In genomic region chr7:148986737-148987009, GRCh38 we compare ENCODE assay signal across 8 cellular contexts. TPM values are rescaled to one million over a fixed set of nuclear protein-coding genes. Genes with fewer than 3 reads are reported as not detected.
DNase-seq lines count a peak whose midpoint lies in the region; TF ChIP-seq lines count a peak whose summit lies in the region.

No MANE protein-coding gene starts in this region.

- intact Hi-C loops in activated CD4-positive, alpha-beta memory T cell treated with anti-CD3 and anti-CD28 coated beads for 36 hours (cut with micrococcal nuclease), result loop anchor here (1.0 to 10.0 kb wide), 7 partner anchors 42 to 436 kb away; partner anchors contain the start of genes CUL1, EZH2, PDIA4 and ZNF398

- peak overlapping the region; percentile 87 for H3K4me3 ChIP-seq in iPS-20b (ENCODE audit: low read length)
- H3K4me3 ChIP-seq in tibial nerve, result peak overlapping the region in 3 of 4 donors; percentile 51 to 70 (median 66)

- CTCF ChIA-PET in activated naive CD4-positive, alpha-beta T cell treated with anti-CD3 and anti-CD28 coated beads, Interleukin-2, amount 10 ng/mL, durations not matched to agents 7 days and 5 days (lab: Charles Lee), result interaction anchor here (1.7 kb wide), 1 partner anchor 18 kb away, joined by 16 read pairs; no protein-coding TSS in a partner anchor
- CTCF ChIA-PET in activated CD4-positive, alpha-beta memory T cell treated with anti-CD3 and anti-CD28 coated beads for 36 hours (lab: Charles Lee), result interaction anchor here (1.0 kb wide), 1 partner anchor 79 kb away, joined by 3 read pairs; no protein-coding TSS in a partner anchor

- H3K36me3 Mint-ChIP-seq in activated naive CD4-positive, alpha-beta T cell treated with anti-CD3 and anti-CD28 coated beads, Interleukin-2, amount 10 ng/mL, durations not matched to agents 7 days and 5 days, result peaks cover 1% of the 10 kb centered on the region
- H3K36me3 Mint-ChIP-seq in activated CD4-positive, alpha-beta memory T cell treated with anti-CD3 and anti-CD28 coated beads for 36 hours, result peaks cover 3% of the 10 kb centered on the region

- POLR2A ChIA-PET in activated CD4-positive, alpha-beta memory T cell treated with anti-CD3 and anti-CD28 coated beads for 36 hours (lab: Charles Lee), result interaction anchor here (0.6 to 0.7 kb wide), 2 partner anchors 14 to 45 kb away, joined by 3 read pairs; no protein-coding TSS in a partner anchor

- H3K4me1 ChIP-seq in iPS-20b (ENCODE audit: insufficient read depth, low read length) (peaks cover 6% of the 10 kb centered on the region), tibial nerve (peaks cover 0 to 47% (median 15%) of the 10 kb centered on the region in 4 donors)

- no peaks in the 10 kb centered on the region for H3K27me3 ChIP-seq in iPS-20b (ENCODE audit: insufficient read depth, low read length)
- no peaks in the 10 kb centered on the region for H3K27me3 ChIP-seq in tibial nerve

- H3K9me3 Mint-ChIP-seq in activated naive CD4-positive, alpha-beta T cell treated with anti-CD3 and anti-CD28 coated beads, Interleukin-2, amount 10 ng/mL, durations not matched to agents 7 days and 5 days, result no peaks in the 10 kb centered on the region
- no peaks in the 10 kb centered on the region for H3K9me3 Mint-ChIP-seq in activated CD4-positive, alpha-beta memory T cell treated with anti-CD3 and anti-CD28 coated beads for 36 hours

- peak overlapping the region; percentile 90 for H3K27ac Mint-ChIP-seq in activated naive CD4-positive, alpha-beta T cell treated with anti-CD3 and anti-CD28 coated beads, Interleukin-2, amount 10 ng/mL, durations not matched to agents 7 days and 5 days
- H3K27ac Mint-ChIP-seq in activated CD4-positive, alpha-beta memory T cell treated with anti-CD3 and anti-CD28 coated beads for 36 hours, result peak overlapping the region; percentile 92

- H3K9me3 ChIP-seq in iPS-20b (ENCODE audit: insufficient read depth, low read depth, low read length), result no peaks in the 10 kb centered on the region
- no peaks in the 10 kb centered on the region for H3K9me3 ChIP-seq in tibial nerve

- WGBS in tibial nerve, 2 donors, result 31 to 53% methylated on average over 1 of the region's 1 CpG

- TF ChIP-seq EP300 in tibial nerve (IDR thresholded peaks at IDR 0.05), result no peak

- DNase-seq in activated naive CD4-positive, alpha-beta T cell treated with anti-CD3 and anti-CD28 coated beads, Interleukin-2, amount 10 ng/mL, durations not matched to agents 7 days and 5 days, result no peak
- DNase-seq in activated naive CD4-positive, alpha-beta T cell treated with Interleukin-2 at 50 U/mL for 16 hours, result no peak
- DNase-seq in activated CD4-positive, alpha-beta memory T cell treated with anti-CD3 and anti-CD28 coated beads for 36 hours, result no peak
- DNase-seq in tibial nerve (ENCODE audit: low spot score in 2 of 2) (no peak), NCI-H2081 (lab: John Stamatoyannopoulos, UW) (no peak), NCI-H128 (lab: John Stamatoyannopoulos, UW; ENCODE audit: unreplicated experiment) (no peak), NCI-H1436 (lab: John Stamatoyannopoulos, UW) (no peak)

- TF ChIP-seq CTCF in tibial nerve (IDR thresholded peaks at IDR 0.05), result no peak

- TF ChIP-seq POLR2A in tibial nerve (IDR thresholded peaks at IDR 0.05), result no peak

- H3K4me1 Mint-ChIP-seq in activated naive CD4-positive, alpha-beta T cell treated with anti-CD3 and anti-CD28 coated beads, Interleukin-2, amount 10 ng/mL, durations not matched to agents 7 days and 5 days, result peaks cover 54% of the 10 kb centered on the region
- peaks cover 40% of the 10 kb centered on the region for H3K4me1 Mint-ChIP-seq in activated CD4-positive, alpha-beta memory T cell treated with anti-CD3 and anti-CD28 coated beads for 36 hours (ENCODE audit: low read depth)

- H3K4me3 Mint-ChIP-seq in activated naive CD4-positive, alpha-beta T cell treated with anti-CD3 and anti-CD28 coated beads, Interleukin-2, amount 10 ng/mL, durations not matched to agents 7 days and 5 days, result peak overlapping the region; percentile 53
- H3K4me3 Mint-ChIP-seq in activated CD4-positive, alpha-beta memory T cell treated with anti-CD3 and anti-CD28 coated beads for 36 hours, result peak overlapping the region; percentile 69

- H3K9ac ChIP-seq in iPS-20b (ENCODE audit: low read depth, low read length), result no peak overlapping the region

- H3K27ac ChIP-seq in iPS-20b (ENCODE audit: low read length) (no peak overlapping the region), tibial nerve (peak overlapping the region; percentile 82 to 95 (median 84))

- H3K36me3 ChIP-seq in iPS-20b (ENCODE audit: insufficient read depth, low read depth, low read length) (no peaks in the 10 kb centered on the region), tibial nerve (no peaks in the 10 kb centered on the region)

- H3K27me3 Mint-ChIP-seq in activated naive CD4-positive, alpha-beta T cell treated with anti-CD3 and anti-CD28 coated beads, Interleukin-2, amount 10 ng/mL, durations not matched to agents 7 days and 5 days, result peaks cover 42% of the 10 kb centered on the region
- peaks cover 2% of the 10 kb centered on the region for H3K27me3 Mint-ChIP-seq in activated CD4-positive, alpha-beta memory T cell treated with anti-CD3 and anti-CD28 coated beads for 36 hours

RNA-seq across cellular contexts. Expression of gene PDIA4, which starts 41.6 kb away (rescaled TPM):
- 100 to 1,000 TPM; 108 to 112 TPM for total RNA-seq in activated CD4-positive, alpha-beta memory T cell treated with anti-CD3 and anti-CD28 coated beads for 36 hours
- total RNA-seq in tibial nerve, result 100 to 1,000 TPM in 1 of 4 donors, 10 to 100 TPM in 3; 40.4 to 124 (median 45.2) TPM
